Comparison of ENCODE assay signal across 9 cellular contexts in genomic region chr7:135558337-135558767, GRCh38. TPM values are rescaled to one million over a fixed set of nuclear protein-coding genes. Genes with fewer than 3 reads are reported as not detected.
DNase-seq lines count a peak whose midpoint lies in the region; ATAC-seq, FAIRE-seq and TF ChIP-seq lines count a peak whose summit lies in the region.
"Had no signal": no experiment of that assay in that cellular context is flagged by ENCODE, and none has a peak within 500 bp of the region (broad histone marks: within the 10 kb centered on the region; RNA-seq: fewer than 3 reads in every experiment).

No MANE protein-coding gene starts in this region.

- no peaks in the 10 kb centered on the region for H3K9me3 Mint-ChIP-seq in activated CD4-positive, alpha-beta T cell treated with anti-CD3 and anti-CD28 coated beads, Interleukin-2, amount 10 ng/mL, durations not matched to agents 7 days and 5 days

- no peaks in the 10 kb centered on the region for H3K27me3 ChIP-seq in lower lobe of right lung (ENCODE audit: low read depth)

- peaks cover 12% of the 10 kb centered on the region for H3K4me1 ChIP-seq in lower lobe of right lung

- H3K27me3 Mint-ChIP-seq in activated CD4-positive, alpha-beta T cell treated with anti-CD3 and anti-CD28 coated beads, Interleukin-2, amount 10 ng/mL, durations not matched to agents 7 days and 5 days: no peaks in the 10 kb centered on the region

- intact Hi-C loops in lower lobe of right lung (cut with DNase I): no loop called here

- no peak overlapping the region for H3K4me3 Mint-ChIP-seq in activated CD4-positive, alpha-beta T cell treated with anti-CD3 and anti-CD28 coated beads, Interleukin-2, amount 10 ng/mL, durations not matched to agents 7 days and 5 days

- CTCF ChIA-PET in activated CD4-positive, alpha-beta T cell treated with anti-CD3 and anti-CD28 coated beads, Interleukin-2, amount 10 ng/mL, durations not matched to agents 7 days and 5 days (lab: Charles Lee): no interaction called here

- peaks cover 31% of the 10 kb centered on the region for H3K4me1 Mint-ChIP-seq in activated CD4-positive, alpha-beta T cell treated with anti-CD3 and anti-CD28 coated beads, Interleukin-2, amount 10 ng/mL, durations not matched to agents 7 days and 5 days

- H3K36me3 ChIP-seq in lower lobe of right lung: no peaks in the 10 kb centered on the region

- peak; percentile 97 for FAIRE-seq in GM19239 (lab: Jason Lieb, UNC)
- FAIRE-seq: endometrium had no signal

- TF ChIP-seq CTCF in lower lobe of right lung (IDR thresholded peaks at IDR 0.05): peak; percentile 50

- DNase-seq in C1 segment of cervical spinal cord (lab: John Stamatoyannopoulos, UW) (peak in 11 of 14 donors; percentile 17 to 66 (median 35)), GM19239 (ENCODE audit: insufficient read length, low spot score) (peak; percentile 51), NCI-H460 (ENCODE audit: extremely low read depth, low read depth) (peak; percentile 69), dermis microvascular lymphatic vessel endothelial cell (ENCODE audit: low read depth in 2 of 2) (peak; percentile 23 to 58), lower lobe of right lung (peak; percentile 60)
- peak; percentile 75 for DNase-seq in activated CD4-positive, alpha-beta T cell treated with anti-CD3 and anti-CD28 coated beads, Interleukin-2, amount 10 ng/mL, durations not matched to agents 7 days and 5 days
- DNase-seq in stimulated activated CD8-positive, alpha-beta memory T cell treated with anti-CD3 and anti-CD28 coated beads, Interleukin-12 subunit alpha, Interleukin-12 subunit beta, amount 100 ng/mL, for 1 hour (ENCODE audit: low read depth): peak; percentile 49

- POLR2A ChIA-PET in activated CD4-positive, alpha-beta T cell treated with anti-CD3 and anti-CD28 coated beads, Interleukin-2, amount 10 ng/mL, durations not matched to agents 7 days and 5 days (lab: Charles Lee): no interaction called here

- H3K27ac Mint-ChIP-seq in activated CD4-positive, alpha-beta T cell treated with anti-CD3 and anti-CD28 coated beads, Interleukin-2, amount 10 ng/mL, durations not matched to agents 7 days and 5 days: no peak overlapping the region

- peak; percentile 75 for ATAC-seq in HG03439 (IDR thresholded peaks at IDR 0.05; ENCODE audit: unreplicated experiment)
- peak; percentile 83 to 86 for ATAC-seq in lower lobe of right lung

- no peaks in the 10 kb centered on the region for H3K9me3 ChIP-seq in lower lobe of right lung

- peak overlapping the region; percentile 88 for H3K4me3 ChIP-seq in lower lobe of right lung

- H3K27ac ChIP-seq in lower lobe of right lung: peak overlapping the region; percentile 98

- peaks cover 16% of the 10 kb centered on the region for H3K36me3 Mint-ChIP-seq in activated CD4-positive, alpha-beta T cell treated with anti-CD3 and anti-CD28 coated beads, Interleukin-2, amount 10 ng/mL, durations not matched to agents 7 days and 5 days (ENCODE audit: low read depth)

RNA-seq across cellular contexts. Expression of gene NUP205, which starts 0.6 kb away (rescaled TPM):
- 102 and 103 TPM in 2 replicates for total RNA-seq in NCI-H460 (2014; rRNA removed; shearing (Covaris generic))
- polyA plus RNA-seq in NCI-H460 (2014; cell fraction: nucleus; rRNA removed): 94.2 and 161 TPM in 2 replicates
- 10 to 100 TPM; 88.8 to 99.5 TPM for total RNA-seq in activated CD4-positive, alpha-beta T cell treated with anti-CD3 and anti-CD28 coated beads, Interleukin-2, amount 10 ng/mL, durations not matched to agents 7 days and 5 days
- total RNA-seq in dermis microvascular lymphatic vessel endothelial cell (35.5 and 47.4 TPM in 2 replicates), lower lobe of right lung (40.2 TPM)

RNA-seq across cellular contexts. Expression of gene CNOT4, which starts 48.5 kb away (rescaled TPM):
- total RNA-seq in NCI-H460 (2014; rRNA removed; shearing (Covaris generic)): 15.2 and 15.3 TPM in 2 replicates
- polyA plus RNA-seq in NCI-H460 (2014; cell fraction: nucleus; rRNA removed): 3.3 and 4.0 TPM in 2 replicates
- total RNA-seq in activated CD4-positive, alpha-beta T cell treated with anti-CD3 and anti-CD28 coated beads, Interleukin-2, amount 10 ng/mL, durations not matched to agents 7 days and 5 days: 10 to 100 TPM; 24.0 to 26.8 TPM
- total RNA-seq in dermis microvascular lymphatic vessel endothelial cell (5.8 and 7.3 TPM in 2 replicates), lower lobe of right lung (28.0 TPM)

Comparison
In these comparisons a context has a peak if more than half of its experiments do, and no peak if none do; other contexts are left out.
1. Peak in every context shown above with its lines: DNase-seq, ATAC-seq, H3K4me3 ChIP-seq and H3K27ac ChIP-seq.